8 cellular contexts compared by ENCODE assay signal in the genomic region with DNA sequence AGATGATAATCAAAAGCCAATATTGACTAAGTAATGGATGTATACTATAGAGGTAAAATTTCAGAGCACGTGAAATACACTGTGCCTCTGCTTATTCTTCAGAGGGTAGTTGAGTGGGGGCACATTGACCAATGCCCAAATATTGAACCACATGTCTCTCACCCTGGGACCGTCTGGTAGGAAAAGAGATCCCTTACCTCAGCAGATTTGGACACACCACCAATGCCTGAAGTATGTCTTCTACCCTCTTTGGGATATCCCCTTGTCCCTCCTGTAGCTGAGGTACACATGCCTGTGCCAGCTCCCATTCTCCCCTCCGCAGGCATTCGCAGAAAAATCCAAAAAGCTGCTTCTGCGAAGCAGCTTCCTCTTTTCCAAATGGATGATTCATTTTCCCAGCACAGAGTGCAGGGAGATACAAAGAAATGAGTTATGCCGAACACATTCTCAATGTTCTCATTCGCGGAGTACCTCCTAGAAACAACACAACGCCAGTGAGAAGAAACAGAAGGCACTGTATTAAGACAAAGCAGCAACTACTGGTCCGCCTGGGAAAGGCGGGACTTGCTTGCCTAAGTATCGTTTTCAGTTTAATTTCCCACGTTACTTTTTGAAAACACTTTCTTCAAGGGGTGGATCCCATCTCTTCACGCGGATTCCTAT. TPM values are rescaled to one million over a fixed set of nuclear protein-coding genes. Genes with fewer than 3 reads are reported as not detected.
DNase-seq lines count a peak whose midpoint lies in the region; ATAC-seq and TF ChIP-seq lines count a peak whose summit lies in the region.

No MANE protein-coding gene starts in this region.

- POLR2A ChIA-PET in PC-9 (lab: Charles Lee; ENCODE audit: unreplicated experiment), result no interaction called here

- intact Hi-C loops in PC-9 (cut with micrococcal nuclease; ENCODE audit: unreplicated experiment) (no loop called here), natural killer cell (cut with micrococcal nuclease) (loop anchor here (2.0 to 10.0 kb wide), 2 partner anchors 197 to 979 kb away; partner anchors contain the start of genes ARG2 and ZFP36L1)

- peak overlapping the region; percentile 83 for H3K4me3 ChIP-seq in PC-9

- TSS peak; percentile 61 for BruUV-seq in PC-9 (replicated peaks; lab: Mats Ljungman, UMichigan)

- H3K9me3 ChIP-seq in PC-9 (ENCODE audit: insufficient read depth, low read depth), result no peaks in the 10 kb centered on the region

- no peaks in the 10 kb centered on the region for H3K9me3 Mint-ChIP-seq in effector memory CD8-positive, alpha-beta T cell
- H3K9me3 Mint-ChIP-seq in natural killer cell, result no peaks in the 10 kb centered on the region

- H3K36me3 ChIP-seq in PC-9 (ENCODE audit: low read depth), result 0 out of 2 replicates have a peak, but pooled peaks cover 6% of the 10 kb centered on the region

- no peaks in the 10 kb centered on the region for H3F3A ChIP-seq in PC-9 (ENCODE audit: insufficient read depth, low read depth)

- H3K4me2 ChIP-seq in PC-9, result peak overlapping the region; percentile 83

- peak overlapping the region; percentile 94 to 97 for H3K27ac Mint-ChIP-seq in effector memory CD8-positive, alpha-beta T cell
- peak overlapping the region; percentile 95 to 98 for H3K27ac Mint-ChIP-seq in natural killer cell

- CTCF ChIA-PET in PC-9 (lab: Charles Lee), result no interaction called here

- no peaks in the 10 kb centered on the region for H3K9me2 ChIP-seq in PC-9 (ENCODE audit: insufficient read depth)

- H4K20me1 ChIP-seq in PC-9 (ENCODE audit: insufficient read depth), result 0 out of 2 replicates have a peak, but pooled peaks cover 7% of the 10 kb centered on the region

- TF ChIP-seq CTCF in PC-9 (conservative IDR thresholded peaks at IDR 0.05) (no peak), natural killer cell (IDR thresholded peaks at IDR 0.05) (no peak)

- H3K4me1 ChIP-seq in PC-9 (replicated peaks; ENCODE audit: insufficient read depth), result peaks cover 20% of the 10 kb centered on the region

- H3K27me3 ChIP-seq in PC-9 (ENCODE audit: insufficient read depth, low read depth), result no peaks in the 10 kb centered on the region

- peaks cover 20% of the 10 kb centered on the region for H3K79me2 ChIP-seq in PC-9 (ENCODE audit: low read depth)

- H3K4me1 Mint-ChIP-seq in effector memory CD8-positive, alpha-beta T cell (ENCODE audit: low read depth in 2 of 2), result peaks cover 25 to 37% of the 10 kb centered on the region in 2 donors
- H3K4me1 Mint-ChIP-seq in natural killer cell, result peaks cover 35 to 46% of the 10 kb centered on the region in 2 donors

- H3K27me3 Mint-ChIP-seq in effector memory CD8-positive, alpha-beta T cell, result no peaks in the 10 kb centered on the region
- peaks cover 0 to 4% of the 10 kb centered on the region in 2 donors for H3K27me3 Mint-ChIP-seq in natural killer cell (ENCODE audit: low read depth in 2 of 2)

- peak overlapping the region; percentile 97 for H3K4me3 Mint-ChIP-seq in effector memory CD8-positive, alpha-beta T cell
- peak overlapping the region; percentile 98 for H3K4me3 Mint-ChIP-seq in natural killer cell

- DNase-seq in DMS 273 (lab: John Stamatoyannopoulos, UW; ENCODE audit: unreplicated experiment) (peak; percentile 52), DMS 273 treated with DMSO at 0.1 percent for 48 hours (lab: John Stamatoyannopoulos, UW) (no peak), PC-9 (peak; percentile 19 to 40), natural killer cell (no peak), NCI-H1694 (lab: John Stamatoyannopoulos, UW) (no peak)
- DNase-seq in effector memory CD8-positive, alpha-beta T cell, result no peak

- H3K27ac ChIP-seq in PC-9, result peak overlapping the region; percentile 54

- peaks cover 33% of the 10 kb centered on the region for H3K36me3 Mint-ChIP-seq in effector memory CD8-positive, alpha-beta T cell (ENCODE audit: insufficient read depth)
- H3K36me3 Mint-ChIP-seq in natural killer cell, result peaks cover 10% of the 10 kb centered on the region

- H2AFZ ChIP-seq in PC-9, result peak overlapping the region; percentile 79

- ATAC-seq in effector memory CD8-positive, alpha-beta T cell (replicated peaks), result no peak
- ATAC-seq in natural killer cell (peak in 1 of 3 donors; percentile 25), GM21526 (IDR thresholded peaks at IDR 0.05; ENCODE audit: low FRiP score, unreplicated experiment) (no peak), GM19328 (IDR thresholded peaks at IDR 0.05; ENCODE audit: unreplicated experiment) (no peak)

RNA-seq across cellular contexts. Expression of gene ZFYVE26, which starts 0.7 kb away (rescaled TPM):
- 18.9 and 19.2 TPM in 2 replicates for total RNA-seq in PC-9 (2021)
- total RNA-seq in natural killer cell, result 10 to 100 TPM; 31.0 to 45.9 (median 35.5) TPM

RNA-seq across cellular contexts. Expression of gene RAD51B, which starts 3.9 kb away (rescaled TPM):
- total RNA-seq in PC-9 (2021), result 29.9 and 30.8 TPM in 2 replicates
- total RNA-seq in natural killer cell, result 10 to 100 TPM; 28.1 to 37.6 (median 28.6) TPM

Comparison
In these comparisons a context has a peak if more than half of its experiments do, and no peak if none do; other contexts are left out.
1. DNase-seq: peak in DMS 273 (single experiment) and PC-9 (2 of 2); none in DMS 273 treated with DMSO at 0.1 percent for 48 hours (single experiment), effector memory CD8-positive, alpha-beta T cell (0 of 3), natural killer cell (single experiment) and NCI-H1694 (single experiment).